ENCODE assay signal across 26 cellular contexts in genomic region chr7:38309555-38309954, GRCh38.
DNase-seq lines count a peak whose midpoint lies in the region; ATAC-seq and TF ChIP-seq lines count a peak whose summit lies in the region.
"Had no signal": no experiment of that assay in that cellular context is flagged by ENCODE, and none has a peak within 500 bp of the region (broad histone marks: within the 10 kb centered on the region; RNA-seq: fewer than 3 reads in every experiment).

No MANE protein-coding gene starts in this region.

- peak overlapping the region; percentile 75 for H3K27ac Mint-ChIP-seq in activated CD4-positive, alpha-beta T cell treated with anti-CD3 and anti-CD28 coated beads, Interleukin-2, amount 10 ng/mL, durations not matched to agents 24 days and 14 days
- peak overlapping the region; percentile 74 to 87 for H3K27ac Mint-ChIP-seq in T-cell
- H3K27ac Mint-ChIP-seq in activated naive CD8-positive, alpha-beta T cell treated with anti-CD3 and anti-CD28 coated beads for 36 hours: peak overlapping the region; percentile 72
- peak overlapping the region; percentile 17 for H3K27ac Mint-ChIP-seq in stimulated activated effector memory CD8-positive, alpha-beta T cell treated with anti-CD3 and anti-CD28 coated beads, Interleukin-12 subunit alpha, Interleukin-12 subunit beta, amount 100 ng/mL, for 72 hours
- H3K27ac Mint-ChIP-seq: activated B cell treated with CpG ODN at 0.5 μM for 24 hours, memory B cell, progenitor cell of endocrine pancreas had no signal

- DNase-seq in activated CD4-positive, alpha-beta T cell treated with anti-CD3 and anti-CD28 coated beads, Interleukin-2, amount 10 ng/mL, durations not matched to agents 24 days and 14 days: peak; percentile 60
- DNase-seq in activated CD4-positive, alpha-beta T cell treated with anti-CD3 and anti-CD28 coated beads for 48 hours: no peak
- peak in 12 of 34 experiments; percentile 7 to 44 (median 27) for DNase-seq in T-cell
- DNase-seq in activated naive CD8-positive, alpha-beta T cell treated with anti-CD3 and anti-CD28 coated beads for 36 hours: peak; percentile 23
- DNase-seq in stimulated activated effector memory CD8-positive, alpha-beta T cell treated with anti-CD3 and anti-CD28 coated beads, Interleukin-12 subunit alpha, Interleukin-12 subunit beta, amount 100 ng/mL, for 72 hours (ENCODE audit: low spot score in 2 of 2): no peak
- DNase-seq in RWPE1 (ENCODE audit: low spot score): no peak
- no peak for DNase-seq in ACHN
- DNase-seq: activated B cell treated with CpG ODN at 0.5 μM for 24 hours; activated effector memory CD4-positive, alpha-beta T cell treated with Interleukin-2 at 50 U/mL for 16 hours; AML-193; cerebellar nuclear complex; COR-L47; GDM1; NCI-H1694; NCI-H2171 treated with DMSO at 0.1 percent for 48 hours; NCI-H524; NK-92 treated with Interleukin-12 subunit alpha and Interleukin-12 subunit beta, amount 100 ng/mL, for 24 hours; PC-9; right lobe of liver; Right ventricle myocardium superior; stomach; thyroid gland had no signal

- H3K27me3 Mint-ChIP-seq in activated CD4-positive, alpha-beta T cell treated with anti-CD3 and anti-CD28 coated beads, Interleukin-2, amount 10 ng/mL, durations not matched to agents 24 days and 14 days: no peaks in the 10 kb centered on the region
- H3K27me3 Mint-ChIP-seq in T-cell: no peaks in the 10 kb centered on the region
- H3K27me3 Mint-ChIP-seq in activated naive CD8-positive, alpha-beta T cell treated with anti-CD3 and anti-CD28 coated beads for 36 hours: no peaks in the 10 kb centered on the region

- H3K27ac ChIP-seq in RWPE1: no peak overlapping the region
- H3K27ac ChIP-seq: PC-9, right lobe of liver, thyroid gland had no signal

- intact Hi-C loops in activated CD4-positive, alpha-beta T cell treated with anti-CD3 and anti-CD28 coated beads, Interleukin-2, amount 10 ng/mL, durations not matched to agents 24 days and 14 days (cut with micrococcal nuclease): loop anchor here (5.0 kb wide), 1 partner anchor 77 kb away; no protein-coding TSS in a partner anchor

- POLR2A ChIA-PET in T-cell (lab: Charles Lee): no interaction called here
- POLR2A ChIA-PET in RWPE1 (lab: Yijun Ruan, JAX; ENCODE audit: low non-redundant PET): no interaction called here

- ATAC-seq in T-cell (replicated peaks in 1 of 4): peak in 2 of 4 experiments; percentile 49 to 58
- peak; percentile 71 for ATAC-seq in stimulated activated effector memory CD8-positive, alpha-beta T cell treated with anti-CD3 and anti-CD28 coated beads, Interleukin-12 subunit alpha, Interleukin-12 subunit beta, amount 100 ng/mL, for 72 hours
- ATAC-seq in HG03439 (IDR thresholded peaks at IDR 0.05; ENCODE audit: unreplicated experiment): no peak
- ATAC-seq: left lobe of liver had no signal

- H3K36me3 Mint-ChIP-seq in activated CD4-positive, alpha-beta T cell treated with anti-CD3 and anti-CD28 coated beads, Interleukin-2, amount 10 ng/mL, durations not matched to agents 24 days and 14 days (ENCODE audit: low read depth): no peaks in the 10 kb centered on the region
- H3K36me3 Mint-ChIP-seq in T-cell: no peaks in the 10 kb centered on the region
- H3K36me3 Mint-ChIP-seq in activated naive CD8-positive, alpha-beta T cell treated with anti-CD3 and anti-CD28 coated beads for 36 hours: peaks cover 4% of the 10 kb centered on the region
- peaks cover 9% of the 10 kb centered on the region for H3K36me3 Mint-ChIP-seq in stimulated activated effector memory CD8-positive, alpha-beta T cell treated with anti-CD3 and anti-CD28 coated beads, Interleukin-12 subunit alpha, Interleukin-12 subunit beta, amount 100 ng/mL, for 72 hours
- H3K36me3 Mint-ChIP-seq: memory B cell had no signal

- no peaks in the 10 kb centered on the region for H3K9me3 Mint-ChIP-seq in activated CD4-positive, alpha-beta T cell treated with anti-CD3 and anti-CD28 coated beads, Interleukin-2, amount 10 ng/mL, durations not matched to agents 24 days and 14 days
- H3K9me3 Mint-ChIP-seq in T-cell: no peaks in the 10 kb centered on the region
- H3K9me3 Mint-ChIP-seq in activated naive CD8-positive, alpha-beta T cell treated with anti-CD3 and anti-CD28 coated beads for 36 hours: peaks cover 4% of the 10 kb centered on the region
- no peaks in the 10 kb centered on the region for H3K9me3 Mint-ChIP-seq in stimulated activated effector memory CD8-positive, alpha-beta T cell treated with anti-CD3 and anti-CD28 coated beads, Interleukin-12 subunit alpha, Interleukin-12 subunit beta, amount 100 ng/mL, for 72 hours
- H3K9me3 Mint-ChIP-seq: activated B cell treated with CpG ODN at 0.5 μM for 24 hours, memory B cell had no signal

- peaks cover 6% of the 10 kb centered on the region for H3K4me1 Mint-ChIP-seq in activated CD4-positive, alpha-beta T cell treated with anti-CD3 and anti-CD28 coated beads, Interleukin-2, amount 10 ng/mL, durations not matched to agents 24 days and 14 days
- peaks cover 14 to 45% (median 22%) of the 10 kb centered on the region in 3 donors for H3K4me1 Mint-ChIP-seq in T-cell
- peaks cover 11% of the 10 kb centered on the region for H3K4me1 Mint-ChIP-seq in activated naive CD8-positive, alpha-beta T cell treated with anti-CD3 and anti-CD28 coated beads for 36 hours
- H3K4me1 Mint-ChIP-seq in stimulated activated effector memory CD8-positive, alpha-beta T cell treated with anti-CD3 and anti-CD28 coated beads, Interleukin-12 subunit alpha, Interleukin-12 subunit beta, amount 100 ng/mL, for 72 hours: peaks cover 6% of the 10 kb centered on the region

- TF ChIP-seq CTCF in RWPE1 (conservative IDR thresholded peaks at IDR 0.05; ENCODE audit: low read depth): no peak

- in situ Hi-C loops in ACHN (cut with HindIII; ENCODE audit: low pct_ligation_motif_present, low pct_unique_long_range_greater_than_20kb, low sequenced_read_pairs): no loop called here

- H3K4me3 Mint-ChIP-seq in activated CD4-positive, alpha-beta T cell treated with anti-CD3 and anti-CD28 coated beads, Interleukin-2, amount 10 ng/mL, durations not matched to agents 24 days and 14 days: no peak overlapping the region
- H3K4me3 Mint-ChIP-seq in T-cell: peak overlapping the region in 2 of 3 donors; percentile 5 to 28
- H3K4me3 Mint-ChIP-seq in activated naive CD8-positive, alpha-beta T cell treated with anti-CD3 and anti-CD28 coated beads for 36 hours: peak overlapping the region; percentile 32
- H3K4me3 Mint-ChIP-seq in stimulated activated effector memory CD8-positive, alpha-beta T cell treated with anti-CD3 and anti-CD28 coated beads, Interleukin-12 subunit alpha, Interleukin-12 subunit beta, amount 100 ng/mL, for 72 hours: peak overlapping the region; percentile 88
- H3K4me3 Mint-ChIP-seq: activated B cell treated with CpG ODN at 0.5 μM for 24 hours, memory B cell had no signal

- CTCF ChIA-PET in T-cell (lab: Charles Lee): interaction anchor here in 1 of 2 donors (0.7 kb wide), 1 partner anchor 9 kb away, joined by 3 read pairs; no protein-coding TSS in a partner anchor
- CTCF ChIA-PET in RWPE1 (lab: Yijun Ruan, JAX): no interaction called here

Comparison
In these comparisons a context has a peak if more than half of its experiments do, and no peak if none do; other contexts are left out.
1. DNase-seq: peak in activated CD4-positive, alpha-beta T cell treated with anti-CD3 and anti-CD28 coated beads, Interleukin-2, amount 10 ng/mL, durations not matched to agents 24 days and 14 days (single experiment) and activated naive CD8-positive, alpha-beta T cell treated with anti-CD3 and anti-CD28 coated beads for 36 hours (single experiment); none in activated CD4-positive, alpha-beta T cell treated with anti-CD3 and anti-CD28 coated beads for 48 hours (single experiment), stimulated activated effector memory CD8-positive, alpha-beta T cell treated with anti-CD3 and anti-CD28 coated beads, Interleukin-12 subunit alpha, Interleukin-12 subunit beta, amount 100 ng/mL, for 72 hours (0 of 2), RWPE1 (single experiment) and ACHN (single experiment).
2. H3K27ac Mint-ChIP-seq: peak in every context shown above with its lines; median percentile 80 in T-cell; 75 in activated CD4-positive, alpha-beta T cell treated with anti-CD3 and anti-CD28 coated beads, Interleukin-2, amount 10 ng/mL, durations not matched to agents 24 days and 14 days; 72 in activated naive CD8-positive, alpha-beta T cell treated with anti-CD3 and anti-CD28 coated beads for 36 hours; 17 in stimulated activated effector memory CD8-positive, alpha-beta T cell treated with anti-CD3 and anti-CD28 coated beads, Interleukin-12 subunit alpha, Interleukin-12 subunit beta, amount 100 ng/mL, for 72 hours.